Comparison of ENCODE assay signal across 12 cellular contexts in genomic region chr4:68359508-68359907, GRCh38. TPM values are rescaled to one million over a fixed set of nuclear protein-coding genes. Genes with fewer than 3 reads are reported as not detected.
A peak's percentile ranks its signal among the peaks of the same experiment; 100 is the strongest.
DNase-seq lines count a peak whose midpoint lies in the region; ATAC-seq and TF ChIP-seq lines count a peak whose summit lies in the region.
"Had no signal": no experiment of that assay in that cellular context is flagged by ENCODE, and none has a peak within 500 bp of the region (broad histone marks: within the 10 kb centered on the region; RNA-seq: fewer than 3 reads in every experiment).

No MANE protein-coding gene starts in this region.

- peaks cover 4 to 15% (median 8%) of the 10 kb centered on the region in 4 donors for H3K4me1 Mint-ChIP-seq in CD4-positive, CD25-positive, alpha-beta regulatory T cell
- peaks cover 6% of the 10 kb centered on the region for H3K4me1 Mint-ChIP-seq in T-helper 17 cell

- H4K20me1 ChIP-seq in hepatocyte (ENCODE audit: insufficient read depth, poor library complexity, severe bottlenecking), result no peaks in the 10 kb centered on the region

- H3K36me3 Mint-ChIP-seq in CD4-positive, CD25-positive, alpha-beta regulatory T cell, result no peaks in the 10 kb centered on the region
- no peaks in the 10 kb centered on the region for H3K36me3 Mint-ChIP-seq in T-helper 17 cell (ENCODE audit: low read depth)

- H3K27me3 Mint-ChIP-seq in CD4-positive, CD25-positive, alpha-beta regulatory T cell, result peaks cover 20% of the 10 kb centered on the region
- H3K27me3 Mint-ChIP-seq in T-helper 17 cell, result peaks cover 22% of the 10 kb centered on the region

- no peak for TF ChIP-seq CTCF in hepatocyte (IDR thresholded peaks at IDR 0.05; ENCODE audit: poor library complexity)

- no peak overlapping the region for H3K27ac ChIP-seq in CD4-positive, CD25-positive, alpha-beta regulatory T cell (ENCODE audit: insufficient read depth, low read length, poor library complexity, severe bottlenecking)
- no peak overlapping the region for H3K27ac ChIP-seq in hepatocyte
- H3K27ac ChIP-seq: HL-60, upper lobe of right lung had no signal

- H3K4me3 ChIP-seq in CD4-positive, CD25-positive, alpha-beta regulatory T cell (ENCODE audit: low read depth, low read length), result peak overlapping the region; percentile 30
- no peak overlapping the region for H3K4me3 ChIP-seq in hepatocyte
- H3K4me3 ChIP-seq: upper lobe of right lung had no signal

- H3K79me2 ChIP-seq in hepatocyte, result no peaks in the 10 kb centered on the region

- H3K4me3 Mint-ChIP-seq in CD4-positive, CD25-positive, alpha-beta regulatory T cell, result no peak overlapping the region
- peak overlapping the region; percentile 59 for H3K4me3 Mint-ChIP-seq in T-helper 17 cell

- H3K4me2 ChIP-seq in hepatocyte, result no peak overlapping the region

- H3K4me1 ChIP-seq in CD4-positive, CD25-positive, alpha-beta regulatory T cell (ENCODE audit: control insufficient read depth, insufficient read depth, low read length, poor library complexity, severe bottlenecking), result no peaks in the 10 kb centered on the region
- H3K4me1 ChIP-seq in hepatocyte (ENCODE audit: insufficient read depth), result no peaks in the 10 kb centered on the region
- H3K4me1 ChIP-seq: upper lobe of right lung had no signal

- H3K9me2 ChIP-seq in hepatocyte (replicated peaks; ENCODE audit: insufficient read depth), result no peaks in the 10 kb centered on the region

- peak in 1 of 3 donors; percentile 60 for DNase-seq in CD4-positive, CD25-positive, alpha-beta regulatory T cell
- no peak for DNase-seq in T-helper 17 cell
- no peak for DNase-seq in middle frontal gyrus (ENCODE audit: extremely low spot score, low spot score)
- no peak for DNase-seq in hepatocyte (ENCODE audit: low spot score)
- DNase-seq in HuH-7.5 (ENCODE audit: low spot score), result no peak
- no peak for DNase-seq in DMS153 treated with DMSO at 0.1 percent for 48 hours (lab: John Stamatoyannopoulos, UW; ENCODE audit: unreplicated experiment)
- DNase-seq: activated CD8-positive, alpha-beta memory T cell treated with anti-CD3 and anti-CD28 coated beads for 24 hours; NCI-H748 treated with DMSO at 0.1 percent for 48 hours; upper lobe of right lung had no signal

- peaks cover 6% of the 10 kb centered on the region for H3K27me3 ChIP-seq in CD4-positive, CD25-positive, alpha-beta regulatory T cell (ENCODE audit: control insufficient read depth, insufficient read depth, low read length)
- H3K27me3 ChIP-seq in hepatocyte, result no peaks in the 10 kb centered on the region
- H3K27me3 ChIP-seq: upper lobe of right lung had no signal

- ATAC-seq in CD4-positive, CD25-positive, alpha-beta regulatory T cell (ENCODE audit: low read depth in 2 of 2), result peak; percentile 67 to 68
- ATAC-seq in GM19328 (IDR thresholded peaks at IDR 0.05; ENCODE audit: unreplicated experiment), result peak; percentile 62
- peak; percentile 86 for ATAC-seq in HG02973 (IDR thresholded peaks at IDR 0.05; ENCODE audit: unreplicated experiment)
- ATAC-seq in T-helper 17 cell, result peak; percentile 53
- ATAC-seq: upper lobe of right lung had no signal

- no peaks in the 10 kb centered on the region for H3K9me3 Mint-ChIP-seq in CD4-positive, CD25-positive, alpha-beta regulatory T cell

- H3K27ac Mint-ChIP-seq in CD4-positive, CD25-positive, alpha-beta regulatory T cell, result peak overlapping the region; percentile 20 to 42 (median 34)
- no peak overlapping the region for H3K27ac Mint-ChIP-seq in T-helper 17 cell

- no peaks in the 10 kb centered on the region for H3K9me3 ChIP-seq in CD4-positive, CD25-positive, alpha-beta regulatory T cell (ENCODE audit: control insufficient read depth in 2 of 2, low read length in 2 of 2)
- H3K9me3 ChIP-seq in T-helper 17 cell (ENCODE audit: control insufficient read depth, low read length, poor library complexity, severe bottlenecking) (no peaks in the 10 kb centered on the region), hepatocyte (ENCODE audit: low read depth) (no peaks in the 10 kb centered on the region)
- H3K9me3 ChIP-seq: upper lobe of right lung had no signal

- H3K36me3 ChIP-seq in CD4-positive, CD25-positive, alpha-beta regulatory T cell (ENCODE audit: control insufficient read depth, insufficient read depth, low read length), result no peaks in the 10 kb centered on the region
- no peaks in the 10 kb centered on the region for H3K36me3 ChIP-seq in hepatocyte (replicated peaks; ENCODE audit: insufficient read depth, low read depth)
- H3K36me3 ChIP-seq: upper lobe of right lung had no signal

- no peak overlapping the region for H2AFZ ChIP-seq in hepatocyte

RNA-seq across cellular contexts. Expression of gene YTHDC1, which starts 9.6 kb away (rescaled TPM):
- 328 TPM for total RNA-seq in CD4-positive, CD25-positive, alpha-beta regulatory T cell
- 10 to 100 TPM; 24.6 to 43.3 (median 28.3) TPM for polyA plus RNA-seq in CD4-positive, CD25-positive, alpha-beta regulatory T cell
- total RNA-seq in T-helper 17 cell (100 to 1,000 TPM; 231 to 258 TPM), hepatocyte (75.4 and 79.3 TPM in 2 replicates)
- 45.3 and 48.6 TPM in 2 replicates for polyA plus RNA-seq in hepatocyte
